In the genomic region with DNA sequence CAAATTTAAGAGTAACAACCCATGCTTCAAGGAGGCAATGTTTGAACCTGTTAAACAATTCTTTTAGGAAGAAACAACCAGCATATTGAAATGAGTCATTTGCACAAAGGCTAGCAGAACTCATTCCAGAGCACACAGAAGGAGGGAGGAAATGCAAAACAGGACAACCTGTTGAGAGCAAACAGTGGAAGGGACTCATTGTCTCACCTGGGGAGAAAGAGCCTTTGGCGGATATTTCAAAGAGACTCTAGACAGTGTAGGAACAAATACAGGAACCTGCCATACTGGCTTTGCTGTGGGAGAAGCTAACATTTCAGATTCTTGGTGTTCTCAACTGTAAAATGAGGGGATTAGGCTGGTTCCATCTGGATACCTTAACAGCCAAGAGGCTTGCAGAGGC, we compare ENCODE assay signal across 21 cellular contexts. TPM values are rescaled to one million over a fixed set of nuclear protein-coding genes. Genes with fewer than 3 reads are reported as not detected.
DNase-seq lines count a peak whose midpoint lies in the region; ATAC-seq, FAIRE-seq and TF ChIP-seq lines count a peak whose summit lies in the region.
"Had no signal": no experiment of that assay in that cellular context is flagged by ENCODE, and none has a peak within 500 bp of the region (broad histone marks: within the 10 kb centered on the region; RNA-seq: fewer than 3 reads in every experiment).

No MANE protein-coding gene starts in this region.

- no peak for TF ChIP-seq CTCF in esophagus squamous epithelium (IDR thresholded peaks at IDR 0.05)
- TF ChIP-seq CTCF in mucosa of descending colon (IDR thresholded peaks at IDR 0.05): no peak
- no peak for TF ChIP-seq CTCF in progenitor cell of endocrine pancreas (IDR thresholded peaks at IDR 0.05; ENCODE audit: unreplicated experiment)

- intact Hi-C loops in esophagus squamous epithelium (cut with DNase I) (no loop called here), mucosa of descending colon (cut with DNase I, micrococcal nuclease) (no loop called here)

- DNase-seq in H7: peak; percentile 47
- peak; percentile 6 for DNase-seq in NCI-H526 treated with DMSO at 0.1 percent for 48 hours (lab: John Stamatoyannopoulos, UW)
- no peak for DNase-seq in esophagus squamous epithelium (lab: John Stamatoyannopoulos, UW)
- no peak for DNase-seq in mucosa of descending colon
- DNase-seq in NCI-H187 (lab: John Stamatoyannopoulos, UW): no peak
- no peak for DNase-seq in progenitor cell of endocrine pancreas (ENCODE audit: low spot score, unreplicated experiment)
- no peak for DNase-seq in GM12892 (ENCODE audit: insufficient read length)
- DNase-seq: activated CD4-positive, alpha-beta T cell treated with anti-CD3 and anti-CD28 coated beads, Interleukin-2, amount 50 U/mL, for 48 hours; activated gamma-delta T cell treated with Interleukin-2 at 50 U/mL for 16 hours; activated T-cell treated with anti-CD3 and anti-CD28 coated beads for 4 hours; CD8-positive, alpha-beta T cell; dermis blood vessel endothelial cell; DMS79 treated with DMSO at 0.1 percent for 48 hours; gastrocnemius medialis; left ventricle myocardium inferior; NCI-H1105 treated with DMSO at 0.1 percent for 48 hours; NCI-H2171 treated with DMSO at 0.1 percent for 48 hours; stimulated activated naive CD8-positive, alpha-beta T cell treated with anti-CD3 and anti-CD28 coated beads, Interleukin-15, Interleukin-2, amounts not matched to agents 100 U/mL and 50 U/mL, for 24 hours; T-helper 17 cell; tibial artery had no signal

- H3K27ac ChIP-seq in esophagus squamous epithelium: peak overlapping the region; percentile 2 to 47 (median 18)
- H3K27ac ChIP-seq: gastrocnemius medialis, left ventricle myocardium inferior, tibial artery had no signal

- no peaks in the 10 kb centered on the region for H3K27me3 ChIP-seq in H7 (ENCODE audit: control insufficient read depth, insufficient read depth, low read length)
- no peaks in the 10 kb centered on the region for H3K27me3 ChIP-seq in esophagus squamous epithelium
- H3K27me3 ChIP-seq: gastrocnemius medialis, tibial artery had no signal

- H3K4me3 ChIP-seq in H7 (ENCODE audit: insufficient read depth, low read depth, low read length) (no peak overlapping the region), esophagus squamous epithelium (no peak overlapping the region), mucosa of descending colon (no peak overlapping the region)
- H3K4me3 ChIP-seq: gastrocnemius medialis, left ventricle myocardium inferior, skin epidermis, tibial artery had no signal

- no peak overlapping the region for H3K4me3 Mint-ChIP-seq in progenitor cell of endocrine pancreas (ENCODE audit: low read depth)
- H3K4me3 Mint-ChIP-seq: CD8-positive, alpha-beta T cell; T-helper 17 cell had no signal

- H3K4me1 Mint-ChIP-seq in progenitor cell of endocrine pancreas (ENCODE audit: low read depth): no peaks in the 10 kb centered on the region

- no peak for FAIRE-seq in GM12892 (lab: Jason Lieb, UNC)

- H3K4me1 ChIP-seq in esophagus squamous epithelium (peaks cover 0 to 16% (median 4%) of the 10 kb centered on the region in 3 donors), mucosa of descending colon (ENCODE audit: low read depth) (no peaks in the 10 kb centered on the region)
- H3K4me1 ChIP-seq: gastrocnemius medialis, left ventricle myocardium inferior, tibial artery had no signal

- H3K9me3 Mint-ChIP-seq in progenitor cell of endocrine pancreas (ENCODE audit: low read depth): no peaks in the 10 kb centered on the region
- H3K9me3 Mint-ChIP-seq: CD8-positive, alpha-beta T cell had no signal

- no peak overlapping the region for H3K27ac Mint-ChIP-seq in progenitor cell of endocrine pancreas
- H3K27ac Mint-ChIP-seq: CD8-positive, alpha-beta T cell; T-helper 17 cell had no signal

- H3K9me3 ChIP-seq in esophagus squamous epithelium (no peaks in the 10 kb centered on the region), mucosa of descending colon (no peaks in the 10 kb centered on the region)
- H3K9me3 ChIP-seq: gastrocnemius medialis, tibial artery had no signal

- TF ChIP-seq POLR2A in esophagus squamous epithelium (IDR thresholded peaks at IDR 0.05) (no peak), GM12892 (IDR thresholded peaks at IDR 0.05; ENCODE audit: low read depth, low read length) (no peak)

- H3K36me3 ChIP-seq in H7 (replicated peaks; ENCODE audit: control insufficient read depth, insufficient read depth, low read length) (no peaks in the 10 kb centered on the region), esophagus squamous epithelium (no peaks in the 10 kb centered on the region), mucosa of descending colon (ENCODE audit: low read depth) (no peaks in the 10 kb centered on the region)
- H3K36me3 ChIP-seq: gastrocnemius medialis, left ventricle myocardium inferior, tibial artery had no signal

- ATAC-seq in mucosa of descending colon: peak; percentile 55
- ATAC-seq: CD8-positive, alpha-beta T cell; gastrocnemius medialis; stimulated activated naive CD8-positive, alpha-beta T cell treated with anti-CD3 and anti-CD28 coated beads, Interleukin-15, Interleukin-2, amounts not matched to agents 100 U/mL and 50 U/mL, for 24 hours; T-helper 17 cell had no signal

- WGBS in esophagus squamous epithelium, 2 donors: 43 to 50% methylated on average over 1 of the region's 1 CpG

- no peaks in the 10 kb centered on the region for H3K36me3 Mint-ChIP-seq in progenitor cell of endocrine pancreas (ENCODE audit: insufficient read depth)
- H3K36me3 Mint-ChIP-seq: CD8-positive, alpha-beta T cell had no signal

- no peaks in the 10 kb centered on the region for H3K27me3 Mint-ChIP-seq in progenitor cell of endocrine pancreas
- H3K27me3 Mint-ChIP-seq: T-helper 17 cell had no signal

RNA-seq across cellular contexts. Expression of a gene that starts 14.8 kb away (rescaled TPM):
- total RNA-seq in H7 (2014; rRNA removed; shearing (Covaris generic)): 4.0 and 6.1 TPM in 2 replicates
- total RNA-seq in esophagus squamous epithelium (10 to 100 TPM in 3 of 4 donors, 1 to 10 TPM in 1; 9.1 to 18.9 (median 13.9) TPM), mucosa of descending colon (10 to 100 TPM; 13.6 to 20.5 (median 15.4) TPM), progenitor cell of endocrine pancreas (10.2 and 12.0 TPM in 2 replicates)
- polyA plus RNA-seq in GM12892 (2012; ENCODE audit: missing spikeins): not detected

Comparison
In these comparisons a context has a peak if more than half of its experiments do, and no peak if none do; other contexts are left out.
1. DNase-seq: peak in H7 (single experiment) and NCI-H526 treated with DMSO at 0.1 percent for 48 hours (single experiment); none in esophagus squamous epithelium (single experiment), mucosa of descending colon (0 of 3), NCI-H187 (0 of 2), progenitor cell of endocrine pancreas (single experiment) and GM12892 (single experiment).